Comparison of ENCODE assay signal across 20 cellular contexts in the genomic region with DNA sequence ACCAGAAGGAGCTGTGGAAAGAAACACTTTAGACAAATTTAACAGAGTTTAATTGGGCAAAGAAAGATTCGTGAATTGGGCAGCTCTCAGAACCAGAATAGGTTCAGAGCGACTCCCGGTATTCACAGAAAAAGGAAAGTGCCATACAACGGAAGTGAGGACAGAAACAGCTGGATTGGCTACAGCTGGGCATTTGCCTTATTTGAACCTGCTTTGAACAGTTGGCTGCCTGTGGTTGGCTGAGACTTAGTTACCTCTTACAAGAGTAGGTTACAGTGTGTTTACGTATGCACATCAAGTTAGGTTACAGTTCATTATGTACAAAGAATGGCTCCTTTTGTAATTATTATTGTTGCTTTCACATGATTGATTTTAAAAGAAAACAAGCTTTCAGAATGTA.
"Had no signal": no experiment of that assay in that cellular context is flagged by ENCODE, and none has a peak within 500 bp of the region (broad histone marks: within the 10 kb centered on the region; RNA-seq: fewer than 3 reads in every experiment).

No MANE protein-coding gene starts in this region.

- H3K4me3 ChIP-seq: breast epithelium, heart left ventricle, transverse colon had no signal

- H3K9ac ChIP-seq: parathyroid adenoma had no signal

- H3K9me3 ChIP-seq: breast epithelium, heart left ventricle, neutrophil, transverse colon had no signal

- H3K36me3 ChIP-seq: breast epithelium, heart left ventricle, neutrophil, transverse colon had no signal

- H3K27me3 ChIP-seq: breast epithelium, heart left ventricle, transverse colon had no signal

- ATAC-seq: activated naive CD8-positive, alpha-beta T cell treated with anti-CD3 and anti-CD28 coated beads, Interleukin-2, amount 50 U/mL, for 24 hours; effector memory CD8-positive, alpha-beta T cell; heart left ventricle; left lobe of liver had no signal

- H3K4me1 ChIP-seq: breast epithelium had no signal

- H2AFZ ChIP-seq: parathyroid adenoma had no signal

- FAIRE-seq: frontal cortex had no signal

- H3K27ac ChIP-seq: breast epithelium, epithelial cell of prostate, heart left ventricle, neutrophil, parathyroid adenoma, transverse colon, VCaP had no signal

- DNase-seq: activated CD4-positive, alpha-beta T cell treated with anti-CD3 and anti-CD28 coated beads for 1 hour; activated CD4-positive, alpha-beta T cell treated with anti-CD3 and anti-CD28 coated beads, Interleukin-2, amount 50 U/mL, for 48 hours; activated naive CD4-positive, alpha-beta T cell treated with anti-CD3 and anti-CD28 coated beads for 36 hours; activated naive CD8-positive, alpha-beta T cell treated with anti-CD3 and anti-CD28 coated beads, Interleukin-2, amount 50 U/mL, for 24 hours; aorta; effector memory CD8-positive, alpha-beta T cell; heart left ventricle; mammary epithelial cell; naive B cell; retina; stimulated activated CD4-positive, alpha-beta T cell treated with anti-CD3 and anti-CD28 coated beads, Interleukin-4, amount 100 ng/mL, for 24 hours; stimulated activated naive CD4-positive, alpha-beta T cell; transverse colon had no signal

- H3K79me2 ChIP-seq: parathyroid adenoma had no signal
